ENCODE assay signal across 8 cellular contexts in genomic region chr1:202811296-202812175, GRCh38. TPM values are rescaled to one million over a fixed set of nuclear protein-coding genes. Genes with fewer than 3 reads are reported as not detected.
A peak's percentile ranks its signal among the peaks of the same experiment; 100 is the strongest.
DNase-seq lines count a peak whose midpoint lies in the region; ATAC-seq and TF ChIP-seq lines count a peak whose summit lies in the region.

No MANE protein-coding gene starts in this region.

- intact Hi-C loops in left lung (cut with DNase I) = no loop called here

- TF ChIP-seq CTCF in RWPE1 (conservative IDR thresholded peaks at IDR 0.05; ENCODE audit: low read depth) = no peak
- TF ChIP-seq CTCF in cardiac fibroblast (IDR thresholded peaks at IDR 0.05; ENCODE audit: low read depth, low read length) = no peak
- TF ChIP-seq CTCF in left lung (IDR thresholded peaks at IDR 0.05) = no peak

- H3K4me1 ChIP-seq in left lung = peaks cover 8 to 31% of the 10 kb centered on the region in 2 donors
- peaks cover 2 to 32% (median 28%) of the 10 kb centered on the region in 5 donors for H3K4me1 ChIP-seq in subcutaneous abdominal adipose tissue (ENCODE audit: control insufficient read depth in 5 of 5, insufficient read depth in 5 of 5, low read length in 5 of 5)

- DNase-seq in EH (ENCODE audit: low read depth) (peak; percentile 31), RWPE1 (ENCODE audit: low spot score) (no peak), cardiac fibroblast (ENCODE audit: low read depth in 2 of 2) (peak; percentile 18 to 22), left lung (peak; percentile 46 to 84), SKM-1 (lab: John Stamatoyannopoulos, UW; ENCODE audit: unreplicated experiment) (no peak), NCI-H2171 treated with DMSO at 0.1 percent for 48 hours (lab: John Stamatoyannopoulos, UW) (no peak)

- ATAC-seq in GM21786 (IDR thresholded peaks at IDR 0.05; ENCODE audit: unreplicated experiment) = peak; percentile 3
- ATAC-seq in left lung = peak; percentile 27

- no peaks in the 10 kb centered on the region for H3K36me3 ChIP-seq in left lung
- H3K36me3 ChIP-seq in subcutaneous abdominal adipose tissue (ENCODE audit: control insufficient read depth in 5 of 5, insufficient read depth in 5 of 5, low read length in 5 of 5) = no peaks in the 10 kb centered on the region

- POLR2A ChIA-PET in RWPE1 (lab: Yijun Ruan, JAX; ENCODE audit: low non-redundant PET) = interaction anchor here (0.6 to 1.1 kb wide), 4 partner anchors 11 to 77 kb away, joined by 3 to 4 read pairs (median 4); partner anchors contain the start of gene RABIF

- CTCF ChIA-PET in RWPE1 (lab: Yijun Ruan, JAX) = interaction anchor here (0.5 to 0.8 kb wide), 3 partner anchors 51 to 457 kb away, joined by 3 to 5 read pairs (median 3); no protein-coding TSS in a partner anchor

- H3K27me3 ChIP-seq in left lung (peaks cover 0 to 8% of the 10 kb centered on the region in 2 donors), subcutaneous abdominal adipose tissue (ENCODE audit: control insufficient read depth in 5 of 5, insufficient read depth in 4 of 5, low read length in 5 of 5) (peaks cover 0 to under 1% (median 0%) of the 10 kb centered on the region in 5 donors)

- no peaks in the 10 kb centered on the region for H3K9me3 ChIP-seq in left lung
- H3K9me3 ChIP-seq in subcutaneous abdominal adipose tissue (ENCODE audit: control insufficient read depth in 5 of 5, low read length in 5 of 5) = no peaks in the 10 kb centered on the region

- H3K9ac ChIP-seq in subcutaneous abdominal adipose tissue (ENCODE audit: low read length in 5 of 5) = peak overlapping the region in 4 of 5 donors; percentile 55 to 84 (median 72)

- H3K27ac ChIP-seq in RWPE1 = peak overlapping the region; percentile 55; the same call in 1 of the 2 replicates
- peak overlapping the region in 1 of 2 donors; percentile 78 for H3K27ac ChIP-seq in left lung
- no peak overlapping the region for H3K27ac ChIP-seq in subcutaneous abdominal adipose tissue (ENCODE audit: low read depth, low read length)

- H3K4me3 ChIP-seq in cardiac fibroblast (replicated peaks in 1 of 2; ENCODE audit: low read depth in 2 of 2, low read length in 2 of 2) = peak overlapping the region; percentile 75 to 80
- H3K4me3 ChIP-seq in left lung = peak overlapping the region; percentile 69 to 84
- peak overlapping the region; percentile 77 to 92 (median 87) for H3K4me3 ChIP-seq in subcutaneous abdominal adipose tissue (ENCODE audit: low read depth in 1 of 5, low read length in 5 of 5)

RNA-seq across cellular contexts. Expression of gene PCAT6, which starts 0.8 kb away (rescaled TPM):
- 1 to 10 TPM; 1.1 to 2.4 TPM for total RNA-seq in left lung

RNA-seq across cellular contexts. Expression of gene KDM5B, which starts 3.3 kb away (rescaled TPM):
- 10 to 100 TPM; 46.4 to 67.4 TPM for total RNA-seq in left lung

Comparison
In these comparisons a context has a peak if more than half of its experiments do, and no peak if none do; other contexts are left out.
1. DNase-seq: peak in EH (single experiment), cardiac fibroblast (2 of 2) and left lung (2 of 2); none in RWPE1 (single experiment), SKM-1 (single experiment) and NCI-H2171 treated with DMSO at 0.1 percent for 48 hours (single experiment).
2. Peak in every context shown above with its lines, with median percentiles within 50 percentile points of each other: H3K4me3 ChIP-seq.